ENCODE assay signal across 11 cellular contexts in genomic region chr4:22465996-22466395, GRCh38.
"Had no signal": no experiment of that assay in that cellular context is flagged by ENCODE, and none has a peak within 500 bp of the region (broad histone marks: within the 10 kb centered on the region; RNA-seq: fewer than 3 reads in every experiment).

No MANE protein-coding gene starts in this region.

- H3K27ac Mint-ChIP-seq: GM23338, H9, HFFc6 had no signal

- H3K27ac ChIP-seq: GM23248 had no signal

- ATAC-seq: GM23338, HCT116 had no signal

- H3K9me3 ChIP-seq: HAP-1 had no signal

- H3K4me2 ChIP-seq: GM23338 had no signal

- H3K4me3 Mint-ChIP-seq: GM23338, H9, HFFc6 had no signal

- H3K4me3 ChIP-seq: GM23248, GM23338, HAP-1 had no signal

- H2AFZ ChIP-seq: GM23248, GM23338 had no signal

- H3K9me3 Mint-ChIP-seq: GM23338, H9, HFFc6 had no signal

- FAIRE-seq: H1, H54 had no signal

- H3K9ac ChIP-seq: GM23248 had no signal

- DNase-seq: GM23248, GOT3, H7, H9, HCEC 1CT, HFFc6 had no signal
